In the genomic region with DNA sequence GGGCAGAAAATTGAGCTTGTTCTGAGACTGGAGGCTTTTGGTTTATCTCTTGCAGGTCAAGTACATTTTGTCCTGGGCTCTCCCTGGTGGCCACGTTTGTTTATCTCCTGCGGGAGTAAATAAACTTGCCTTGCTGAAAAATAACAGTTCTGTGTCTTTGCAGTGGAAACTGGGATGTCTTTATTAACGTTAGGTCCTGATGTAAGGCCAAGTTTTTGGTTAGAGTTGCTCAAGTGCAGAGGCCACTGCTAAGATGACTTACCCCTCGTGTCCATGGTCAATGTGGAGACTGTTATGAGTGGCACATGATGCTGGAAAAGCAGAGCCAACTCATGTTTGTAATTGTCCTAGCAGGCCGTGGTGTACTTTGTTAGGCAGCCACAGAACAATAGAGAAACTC, we compare ENCODE assay signal across 13 cellular contexts. TPM values are rescaled to one million over a fixed set of nuclear protein-coding genes. Genes with fewer than 3 reads are reported as not detected.
DNase-seq lines count a peak whose midpoint lies in the region; ATAC-seq, FAIRE-seq and TF ChIP-seq lines count a peak whose summit lies in the region.
"Had no signal": no experiment of that assay in that cellular context is flagged by ENCODE, and none has a peak within 500 bp of the region (broad histone marks: within the 10 kb centered on the region; RNA-seq: fewer than 3 reads in every experiment).

No MANE protein-coding gene starts in this region.

- H3K9me1 ChIP-seq in K562 (ENCODE audit: control insufficient read depth, insufficient read depth, low read length), result no peaks in the 10 kb centered on the region

- peaks cover 17% of the 10 kb centered on the region for H3F3A ChIP-seq in GM23248 (ENCODE audit: insufficient read depth)

- H3K9me3 ChIP-seq in GM23248 (ENCODE audit: low read depth) (no peaks in the 10 kb centered on the region), K562 (replicated peaks; ENCODE audit: control insufficient read depth, insufficient read depth, low read depth, low read length) (no peaks in the 10 kb centered on the region), iPS-20b (ENCODE audit: insufficient read depth, low read depth, low read length) (no peaks in the 10 kb centered on the region), skeletal muscle tissue (ENCODE audit: control insufficient read depth in 3 of 3, low read length in 3 of 3) (no peaks in the 10 kb centered on the region), uterus (no peaks in the 10 kb centered on the region)
- H3K9me3 ChIP-seq: mucosa of descending colon had no signal

- peak; percentile 66 for FAIRE-seq in K562 (lab: Jason Lieb, UNC)
- no peak for FAIRE-seq in D721Med (lab: Jason Lieb, UNC)

- no peak overlapping the region for H3K4me3 ChIP-seq in GM23248
- no peak overlapping the region for H3K4me3 ChIP-seq in K562
- H3K4me3 ChIP-seq in iPS-20b (ENCODE audit: low read length), result no peak overlapping the region
- peak overlapping the region in 1 of 3 donors; percentile 34 for H3K4me3 ChIP-seq in skeletal muscle tissue (ENCODE audit: low read length in 3 of 3)
- H3K4me3 ChIP-seq in uterus, result no peak overlapping the region
- H3K4me3 ChIP-seq: cardiac muscle cell, mucosa of descending colon had no signal

- 15 to 24% methylated on average over 5 of the region's 5 CpGs for WGBS in GM23248 (ENCODE audit: low coverage in 1 of 2, low lambda C conversion rate in 2 of 2, missing lambda C conversion rate in 2 of 2), 2 experiments
- 46% methylated on average over 5 of the region's 5 CpGs for whole genome bisulfite sequencing in K562 (ENCODE audit: insufficient coverage, low coverage, missing lambda C conversion rate)

- H3K79me2 ChIP-seq in GM23248 (ENCODE audit: insufficient read depth) (peaks cover 91% of the 10 kb centered on the region), K562 (ENCODE audit: control insufficient read depth, insufficient read depth, low read length) (peaks cover 95% of the 10 kb centered on the region)

- no peaks in the 10 kb centered on the region for H3K36me3 ChIP-seq in GM23248 (ENCODE audit: low read depth)
- peaks cover 40% of the 10 kb centered on the region; the same call in 2 of the 3 replicates for H3K36me3 ChIP-seq in K562 (ENCODE audit: control insufficient read depth, insufficient read depth, low read length)
- peaks cover 18% of the 10 kb centered on the region; the same call in 1 of the 2 replicates for H3K36me3 ChIP-seq in iPS-20b (ENCODE audit: insufficient read depth, low read depth, low read length)
- H3K36me3 ChIP-seq in skeletal muscle tissue (ENCODE audit: control insufficient read depth in 3 of 3, insufficient read depth in 3 of 3, low read length in 3 of 3), result no peaks in the 10 kb centered on the region
- no peaks in the 10 kb centered on the region for H3K36me3 ChIP-seq in uterus
- H3K36me3 ChIP-seq: cardiac muscle cell had no signal

- TF ChIP-seq CTCF in K562 (IDR thresholded peaks at IDR 0.05 in 2 of 3, conservative IDR thresholded peaks at IDR 0.05 in 1 of 3; ENCODE audit: insufficient read depth in 2 of 3, low read depth in 1 of 3, low read length in 3 of 3) (no peak), D721Med (IDR thresholded peaks at IDR 0.05; ENCODE audit: insufficient read depth, missing control alignments) (no peak), uterus (IDR thresholded peaks at IDR 0.05) (no peak)

- ATAC-seq in K562, result no peak
- ATAC-seq in GM18511 (IDR thresholded peaks at IDR 0.05; ENCODE audit: unreplicated experiment), result no peak
- ATAC-seq: mucosa of descending colon had no signal

- POLR2A ChIA-PET in K562 (lab: Yijun Ruan, JAX), result interaction anchor here (0.6 to 1.4 kb wide), 6 partner anchors 8 to 985 kb away, joined by 3 to 7 read pairs (median 3); no protein-coding TSS in a partner anchor

- no peak for TF ChIP-seq EP300 in K562 (IDR thresholded peaks at IDR 0.05; ENCODE audit: low read length)

- H3K4me1 ChIP-seq in GM23248 (ENCODE audit: insufficient read depth), result peaks cover 29% of the 10 kb centered on the region
- H3K4me1 ChIP-seq in K562 (replicated peaks in 1 of 2; ENCODE audit: control insufficient read depth in 2 of 2, insufficient read depth in 2 of 2, low read length in 2 of 2), result peaks cover 8 to 10% of the 10 kb centered on the region in 2 experiments; a peak in 4 of 5 replicates
- peaks cover 3% of the 10 kb centered on the region for H3K4me1 ChIP-seq in iPS-20b (ENCODE audit: insufficient read depth, low read length)
- peaks cover 30 to 52% (median 46%) of the 10 kb centered on the region in 3 donors for H3K4me1 ChIP-seq in skeletal muscle tissue (ENCODE audit: control insufficient read depth in 3 of 3, insufficient read depth in 3 of 3, low read length in 3 of 3)
- no peaks in the 10 kb centered on the region for H3K4me1 ChIP-seq in uterus

- TF ChIP-seq POLR2A in K562 (conservative IDR thresholded peaks at IDR 0.05), result no peak
- no peak for TF ChIP-seq POLR2A in uterus (IDR thresholded peaks at IDR 0.05)

- H2AFZ ChIP-seq in GM23248, result no peak overlapping the region
- no peak overlapping the region for H2AFZ ChIP-seq in K562 (ENCODE audit: low read depth, low read length)

- peak overlapping the region; percentile 12 for H3K4me2 ChIP-seq in GM23248 (ENCODE audit: unreplicated experiment)
- H3K4me2 ChIP-seq in K562 (ENCODE audit: insufficient read depth, low read length), result no peak overlapping the region; the same call in 1 of the 2 replicates

- CTCF ChIA-PET in K562 (lab: Yijun Ruan, JAX; ENCODE audit: low intra/inter-chr PET ratio), result no interaction called here

- H3K27me3 ChIP-seq in GM23248 (replicated peaks; ENCODE audit: insufficient read depth), result no peaks in the 10 kb centered on the region
- no peaks in the 10 kb centered on the region for H3K27me3 ChIP-seq in K562 (ENCODE audit: control insufficient read depth in 2 of 2, insufficient read depth in 2 of 2, low read length in 2 of 2)
- no peaks in the 10 kb centered on the region for H3K27me3 ChIP-seq in iPS-20b (ENCODE audit: insufficient read depth, low read length)
- no peaks in the 10 kb centered on the region for H3K27me3 ChIP-seq in skeletal muscle tissue (ENCODE audit: control insufficient read depth in 3 of 3, insufficient read depth in 3 of 3, low read length in 3 of 3)
- no peaks in the 10 kb centered on the region for H3K27me3 ChIP-seq in uterus
- H3K27me3 ChIP-seq: cardiac muscle cell had no signal

- intact Hi-C loops in K562 (cut with micrococcal nuclease), result no loop called here
- intact Hi-C loops in uterus (cut with DNase I; ENCODE audit: low total_unique reads), result no loop called here

- no TSS peak for BruUV-seq in K562 (replicated peaks; lab: Mats Ljungman, UMichigan)

- H3K27ac ChIP-seq in GM23248 (peak overlapping the region; percentile 21), K562 (ENCODE audit: extremely low read depth, low read depth, low read length) (no peak overlapping the region), iPS-20b (ENCODE audit: low read length) (no peak overlapping the region), skeletal muscle tissue (ENCODE audit: low read depth, low read length) (peak overlapping the region; percentile 59), uterus (peak overlapping the region in 1 of 2 donors; percentile 19)
- H3K27ac ChIP-seq: cardiac muscle cell had no signal

- 0 out of 2 replicates have a peak, but pooled peaks cover 4% of the 10 kb centered on the region for H4K20me1 ChIP-seq in GM23248 (ENCODE audit: insufficient read depth)
- H4K20me1 ChIP-seq in K562 (replicated peaks; ENCODE audit: control insufficient read depth, insufficient read depth, low read length), result peaks cover 9% of the 10 kb centered on the region

- DNase-seq in GM23248, result peak; percentile 56
- DNase-seq in K562 (ENCODE audit: extremely low read depth in 1 of 4, low spot score in 3 of 4), result no peak
- DNase-seq in D721Med (ENCODE audit: insufficient read length, low spot score), result no peak
- DNase-seq in uterus, result no peak
- no peak for DNase-seq in activated CD4-positive, CD25-positive, alpha-beta regulatory T cell (lab: John Stamatoyannopoulos, UW)
- DNase-seq: Calu3; mucosa of descending colon; NCI-H1694 treated with DMSO at 0.1 percent for 48 hours; stimulated activated naive CD4-positive, alpha-beta T cell had no signal

- no peaks in the 10 kb centered on the region for H3K9me2 ChIP-seq in GM23248 (ENCODE audit: insufficient read depth)

- H3K9ac ChIP-seq in GM23248 (no peak overlapping the region; the same call in 1 of the 2 replicates), K562 (ENCODE audit: insufficient read depth in 1 of 2, low read depth in 2 of 2, low read length in 2 of 2) (no peak overlapping the region), iPS-20b (ENCODE audit: low read depth, low read length) (peak overlapping the region; percentile 2; the same call in 1 of the 2 replicates), skeletal muscle tissue (ENCODE audit: low read depth in 1 of 3, low read length in 3 of 3) (peak overlapping the region in 2 of 3 donors; percentile 25 to 57)

- no peak for TF ChIP-seq RAD21 in K562 (CRISPR knock-in tag; conservative IDR thresholded peaks at IDR 0.05 in 1 of 2, IDR thresholded peaks at IDR 0.05 in 1 of 2)

- in situ Hi-C loops in GM23248 (cut with MboI), result no loop called here
- in situ Hi-C loops in K562 (cut with MboI), result no loop called here

RNA-seq across cellular contexts. Expression of a gene that starts 3.8 kb away (rescaled TPM):
- 71.5 and 89.5 TPM in 2 replicates for total RNA-seq in GM23248 (2014; rRNA removed; shearing (Covaris generic))
- polyA plus RNA-seq in GM23248 (2016; fragmentation: Nextera tagmentation; extraction: Ambion mirVana) (78.0 and 82.3 TPM in 2 replicates), K562 (2011; rRNA removed) (56.0 and 79.7 TPM in 2 replicates), K562 (2014; fragmentation: Illumina TruSeq; extraction: Trizol) (72.8 and 83.0 TPM in 2 replicates), K562 (2014; fragmentation: Nextera tagmentation; extraction: Ambion mirVana) (10 to 100 TPM; 22.5 to 31.7 TPM), K562 (2014; rRNA removed) (50.5 and 52.5 TPM in 2 replicates)
- 24.8 and 82.7 TPM in 2 replicates for total RNA-seq in K562 (2011; cell fraction: chromatin; rRNA removed; ENCODE audit: low replicate concordance)
- total RNA-seq in K562 (2011; cell fraction: nucleolus; rRNA removed), result 12.2 and 13.9 TPM in 2 replicates
- total RNA-seq in K562 (2011; cell fraction: nucleoplasm; rRNA removed), result 23.9 and 32.5 TPM in 2 replicates
- total RNA-seq in K562 (2014; rRNA removed) (59.6 and 64.9 TPM in 2 replicates), K562 (2014; rRNA removed; fragmentation: Illumina TruSeq; extraction: Trizol) (98.8 and 113 TPM in 2 replicates), K562 (2015; rRNA removed; fragmentation: Illumina TruSeq; extraction: Trizol) (92.7 and 100 TPM in 2 replicates), K562 (2021) (111 and 126 TPM in 2 replicates), skeletal muscle tissue (34.4 TPM), uterus (100 to 1,000 TPM in 2 of 4 donors, 10 to 100 TPM in 2; 45.3 to 116 (median 76.9) TPM)
- 36.0 and 44.8 TPM in 2 replicates for polyA plus RNA-seq in K562 (2011; cell fraction: cytosol; rRNA removed)
- 15.8 and 16.7 TPM in 2 replicates for polyA plus RNA-seq in K562 (2011; cell fraction: nucleus; rRNA removed)
- polyA plus RNA-seq in K562 (2012), result 41.2 and 58.2 TPM in 2 replicates
- 180 and 192 TPM in 2 replicates for polyA minus RNA-seq in K562 (2011; rRNA and poly(A)+ RNA removed)
- 66.4 and 78.4 TPM in 2 replicates for polyA minus RNA-seq in K562 (2011; cell fraction: cytosol; rRNA and poly(A)+ RNA removed)
- polyA minus RNA-seq in K562 (2011; cell fraction: nucleus; rRNA and poly(A)+ RNA removed), result 14.3 and 24.5 TPM in 2 replicates

RNA-seq across cellular contexts. Expression of a gene that starts 13.1 kb away (rescaled TPM):
- total RNA-seq in GM23248 (2014; rRNA removed; shearing (Covaris generic)), result 1,076 and 1,254 TPM in 2 replicates
- polyA plus RNA-seq in GM23248 (2016; fragmentation: Nextera tagmentation; extraction: Ambion mirVana) (372 and 391 TPM in 2 replicates), K562 (2011; rRNA removed) (2,667 and 2,691 TPM in 2 replicates), K562 (2014; fragmentation: Illumina TruSeq; extraction: Trizol) (2,543 and 3,103 TPM in 2 replicates), K562 (2014; fragmentation: Nextera tagmentation; extraction: Ambion mirVana) (1,000 to 10,000 TPM; 1,519 to 1,617 TPM), K562 (2014; rRNA removed) (2,156 and 2,396 TPM in 2 replicates)
- total RNA-seq in K562 (2011; cell fraction: chromatin; rRNA removed; ENCODE audit: low replicate concordance), result 348 and 589 TPM in 2 replicates
- 314 and 317 TPM in 2 replicates for total RNA-seq in K562 (2011; cell fraction: nucleolus; rRNA removed)
- 537 and 721 TPM in 2 replicates for total RNA-seq in K562 (2011; cell fraction: nucleoplasm; rRNA removed)
- total RNA-seq in K562 (2014; rRNA removed) (1,529 and 1,811 TPM in 2 replicates), K562 (2014; rRNA removed; fragmentation: Illumina TruSeq; extraction: Trizol) (3,099 and 3,427 TPM in 2 replicates), K562 (2015; rRNA removed; fragmentation: Illumina TruSeq; extraction: Trizol) (2,718 and 2,856 TPM in 2 replicates), K562 (2021) (1,959 and 2,095 TPM in 2 replicates), skeletal muscle tissue (896 TPM), uterus (1,000 to 10,000 TPM; 1,278 to 1,553 (median 1,492) TPM)
- polyA plus RNA-seq in K562 (2011; cell fraction: cytosol; rRNA removed), result 1,053 and 1,467 TPM in 2 replicates
- polyA plus RNA-seq in K562 (2011; cell fraction: nucleus; rRNA removed), result 536 and 802 TPM in 2 replicates
- 2,256 and 2,883 TPM in 2 replicates for polyA plus RNA-seq in K562 (2012)
- polyA minus RNA-seq in K562 (2011; rRNA and poly(A)+ RNA removed), result 731 and 844 TPM in 2 replicates
- 462 and 473 TPM in 2 replicates for polyA minus RNA-seq in K562 (2011; cell fraction: cytosol; rRNA and poly(A)+ RNA removed)
- 140 and 278 TPM in 2 replicates for polyA minus RNA-seq in K562 (2011; cell fraction: nucleus; rRNA and poly(A)+ RNA removed)

RNA-seq across cellular contexts. Expression of a gene that starts 40.3 kb away (rescaled TPM):
- total RNA-seq in GM23248 (2014; rRNA removed; shearing (Covaris generic)), result 7.5 and 13.9 TPM in 2 replicates
- polyA plus RNA-seq in GM23248 (2016; fragmentation: Nextera tagmentation; extraction: Ambion mirVana) (7.6 and 8.9 TPM in 2 replicates), K562 (2011; rRNA removed) (11.0 and 16.1 TPM in 2 replicates), K562 (2014; fragmentation: Illumina TruSeq; extraction: Trizol) (13.6 and 14.6 TPM in 2 replicates), K562 (2014; fragmentation: Nextera tagmentation; extraction: Ambion mirVana) (1 to 10 TPM; 3.5 to 4.5 TPM), K562 (2014; rRNA removed) (11.5 and 14.7 TPM in 2 replicates)
- total RNA-seq in K562 (2011; cell fraction: chromatin; rRNA removed; ENCODE audit: low replicate concordance), result 228 and 304 TPM in 2 replicates
- total RNA-seq in K562 (2011; cell fraction: nucleolus; rRNA removed), result 113 and 121 TPM in 2 replicates
- total RNA-seq in K562 (2011; cell fraction: nucleoplasm; rRNA removed), result 142 and 162 TPM in 2 replicates
- total RNA-seq in K562 (2014; rRNA removed) (8.4 and 12.5 TPM in 2 replicates), K562 (2014; rRNA removed; fragmentation: Illumina TruSeq; extraction: Trizol) (13.5 and 15.0 TPM in 2 replicates), K562 (2015; rRNA removed; fragmentation: Illumina TruSeq; extraction: Trizol) (15.6 and 17.3 TPM in 2 replicates), K562 (2021) (25.2 and 33.3 TPM in 2 replicates), skeletal muscle tissue (63.7 TPM), uterus (10 to 100 TPM; 15.9 to 72.9 (median 45.2) TPM)
- 6.2 and 6.6 TPM in 2 replicates for polyA plus RNA-seq in K562 (2011; cell fraction: cytosol; rRNA removed)
- polyA plus RNA-seq in K562 (2011; cell fraction: nucleus; rRNA removed), result 57.5 and 62.2 TPM in 2 replicates
- 17.5 and 22.3 TPM in 2 replicates for polyA plus RNA-seq in K562 (2012)
- polyA minus RNA-seq in K562 (2011; rRNA and poly(A)+ RNA removed), result 56.9 and 62.2 TPM in 2 replicates
- 24.2 and 31.3 TPM in 2 replicates for polyA minus RNA-seq in K562 (2011; cell fraction: cytosol; rRNA and poly(A)+ RNA removed)
- 47.9 and 93.0 TPM in 2 replicates for polyA minus RNA-seq in K562 (2011; cell fraction: nucleus; rRNA and poly(A)+ RNA removed)

Comparison
In these comparisons a context has a peak if more than half of its experiments do, and no peak if none do; other contexts are left out.
1. H3K27ac ChIP-seq: peak in GM23248 (single experiment) and skeletal muscle tissue (single experiment); none in K562 (single experiment) and iPS-20b (single experiment).
2. H3K9ac ChIP-seq: peak in iPS-20b (single experiment) and skeletal muscle tissue (2 of 3); none in GM23248 (single experiment) and K562 (0 of 2).